Comparison of ENCODE assay signal across 11 cellular contexts in genomic region chr2:144671695-144672094, GRCh38.
DNase-seq lines count a peak whose midpoint lies in the region; ATAC-seq and TF ChIP-seq lines count a peak whose summit lies in the region.
"Had no signal": no experiment of that assay in that cellular context is flagged by ENCODE, and none has a peak within 500 bp of the region (broad histone marks: within the 10 kb centered on the region; RNA-seq: fewer than 3 reads in every experiment).

No MANE protein-coding gene starts in this region.

- no peak for TF ChIP-seq CTCF in Loucy (conservative IDR thresholded peaks at IDR 0.05; ENCODE audit: low read length)
- no peak for TF ChIP-seq CTCF in lower lobe of right lung (IDR thresholded peaks at IDR 0.05)
- no peak for TF ChIP-seq CTCF in smooth muscle cell (IDR thresholded peaks at IDR 0.05; ENCODE audit: borderline replicate concordance, insufficient read depth, poor library complexity, severe bottlenecking)
- TF ChIP-seq CTCF in testis (IDR thresholded peaks at IDR 0.05), result no peak

- H3F3A ChIP-seq in Loucy (ENCODE audit: low read depth), result no peaks in the 10 kb centered on the region
- no peaks in the 10 kb centered on the region for H3F3A ChIP-seq in smooth muscle cell (ENCODE audit: low read depth)

- peak; percentile 22 to 30 for DNase-seq in AML-193 (lab: John Stamatoyannopoulos, UW)
- DNase-seq in amniotic epithelial cell (ENCODE audit: low read depth), result peak; percentile 19
- peak; percentile 48 for DNase-seq in lower lobe of right lung
- DNase-seq in smooth muscle cell (lab: John Stamatoyannopoulos, UW; ENCODE audit: unreplicated experiment), result no peak
- DNase-seq in testis, result no peak
- DNase-seq in activated CD4-positive, alpha-beta T cell treated with anti-CD3 and anti-CD28 coated beads, Interleukin-2, amount 50 U/mL, for 48 hours, result no peak
- DNase-seq in effector memory CD4-positive, alpha-beta T cell, result no peak
- DNase-seq: NCI-H524 treated with DMSO at 0.1 percent for 48 hours; stimulated activated naive CD4-positive, alpha-beta T cell had no signal

- peak; percentile 77 to 87 for ATAC-seq in lower lobe of right lung

- H3K36me3 ChIP-seq in Loucy (ENCODE audit: insufficient read depth, low read length) (no peaks in the 10 kb centered on the region), lower lobe of right lung (no peaks in the 10 kb centered on the region), smooth muscle cell (ENCODE audit: low read depth) (no peaks in the 10 kb centered on the region), testis (ENCODE audit: low read depth, missing control alignments) (no peaks in the 10 kb centered on the region)
- no peaks in the 10 kb centered on the region for H3K36me3 ChIP-seq in effector memory CD4-positive, alpha-beta T cell (ENCODE audit: control insufficient read depth, insufficient read depth, low read length)
- H3K36me3 ChIP-seq: neural progenitor cell had no signal

- no peaks in the 10 kb centered on the region for H3K79me2 ChIP-seq in Loucy (ENCODE audit: insufficient read depth, low read length)
- no peaks in the 10 kb centered on the region for H3K79me2 ChIP-seq in smooth muscle cell (ENCODE audit: low read depth)

- H3K4me2 ChIP-seq in Loucy (ENCODE audit: low read depth, low read length, poor library complexity, severe bottlenecking), result no peak overlapping the region
- H3K4me2 ChIP-seq in smooth muscle cell, result no peak overlapping the region
- H3K4me2 ChIP-seq: neural progenitor cell had no signal

- intact Hi-C loops in lower lobe of right lung (cut with DNase I) (no loop called here), testis (cut with DNase I; ENCODE audit: low total_unique reads) (no loop called here)

- no peaks in the 10 kb centered on the region for H3K9me3 ChIP-seq in Loucy (ENCODE audit: insufficient read depth, low read depth, low read length)
- no peaks in the 10 kb centered on the region for H3K9me3 ChIP-seq in lower lobe of right lung
- no peaks in the 10 kb centered on the region for H3K9me3 ChIP-seq in smooth muscle cell (replicated peaks; ENCODE audit: low read depth)
- H3K9me3 ChIP-seq in testis, result no peaks in the 10 kb centered on the region
- no peaks in the 10 kb centered on the region for H3K9me3 ChIP-seq in effector memory CD4-positive, alpha-beta T cell (ENCODE audit: control insufficient read depth, low read length)

- H4K20me1 ChIP-seq in Loucy (ENCODE audit: insufficient read depth, low read length, poor library complexity, severe bottlenecking), result no peaks in the 10 kb centered on the region
- H4K20me1 ChIP-seq in smooth muscle cell (ENCODE audit: low read depth), result no peaks in the 10 kb centered on the region

- H3K9ac ChIP-seq in Loucy (ENCODE audit: low read depth, low read length, poor library complexity, severe bottlenecking) (no peak overlapping the region), smooth muscle cell (ENCODE audit: low read depth) (no peak overlapping the region)
- H3K9ac ChIP-seq: neural progenitor cell had no signal

- 84% methylated on average over 3 of the region's 3 CpGs for WGBS in smooth muscle cell (ENCODE audit: low lambda C conversion rate)
- WGBS in testis, 2 donors, result 88% methylated on average over 3 of the region's 3 CpGs

- H3K4me1 ChIP-seq in Loucy (ENCODE audit: insufficient read depth, low read length, poor library complexity, severe bottlenecking), result no peaks in the 10 kb centered on the region
- H3K4me1 ChIP-seq in lower lobe of right lung, result no peaks in the 10 kb centered on the region
- H3K4me1 ChIP-seq in smooth muscle cell (ENCODE audit: low read depth), result no peaks in the 10 kb centered on the region
- H3K4me1 ChIP-seq in testis, result no peaks in the 10 kb centered on the region
- no peaks in the 10 kb centered on the region for H3K4me1 ChIP-seq in effector memory CD4-positive, alpha-beta T cell (ENCODE audit: control insufficient read depth, insufficient read depth, low read length, poor library complexity, severe bottlenecking)
- H3K4me1 ChIP-seq: neural progenitor cell had no signal

- TF ChIP-seq POLR2A in testis (IDR thresholded peaks at IDR 0.05), result no peak

- H2AFZ ChIP-seq in Loucy (ENCODE audit: low read length), result peak overlapping the region; percentile 32
- H2AFZ ChIP-seq in smooth muscle cell (ENCODE audit: low read depth), result no peak overlapping the region
- H2AFZ ChIP-seq: neural progenitor cell had no signal

- H3K4me3 ChIP-seq in Loucy (ENCODE audit: low read length, poor library complexity, severe bottlenecking) (no peak overlapping the region), lower lobe of right lung (no peak overlapping the region), smooth muscle cell (no peak overlapping the region), testis (no peak overlapping the region)
- no peak overlapping the region for H3K4me3 ChIP-seq in effector memory CD4-positive, alpha-beta T cell (ENCODE audit: insufficient read depth, low read depth, low read length, poor library complexity, severe bottlenecking)
- H3K4me3 ChIP-seq: neural progenitor cell had no signal

- H3K9me2 ChIP-seq in Loucy (replicated peaks; ENCODE audit: low read depth, low read length), result no peaks in the 10 kb centered on the region

- H3K27me3 ChIP-seq in Loucy (ENCODE audit: insufficient read depth, low read length, poor library complexity, severe bottlenecking) (no peaks in the 10 kb centered on the region), lower lobe of right lung (ENCODE audit: low read depth) (no peaks in the 10 kb centered on the region), smooth muscle cell (ENCODE audit: low read depth) (no peaks in the 10 kb centered on the region), testis (no peaks in the 10 kb centered on the region)
- H3K27me3 ChIP-seq in effector memory CD4-positive, alpha-beta T cell (replicated peaks; ENCODE audit: control insufficient read depth, insufficient read depth, low read length, poor library complexity, severe bottlenecking), result no peaks in the 10 kb centered on the region
- H3K27me3 ChIP-seq: neural progenitor cell had no signal

- peak overlapping the region; percentile 67 for H3K27ac ChIP-seq in lower lobe of right lung
- H3K27ac ChIP-seq in smooth muscle cell (ENCODE audit: low read depth), result no peak overlapping the region
- no peak overlapping the region for H3K27ac ChIP-seq in testis
- no peak overlapping the region for H3K27ac ChIP-seq in effector memory CD4-positive, alpha-beta T cell (ENCODE audit: insufficient read depth, low read length, poor library complexity, severe bottlenecking)
- H3K27ac ChIP-seq: neural progenitor cell had no signal

Comparison
In these comparisons a context has a peak if more than half of its experiments do, and no peak if none do; other contexts are left out.
1. DNase-seq: peak in AML-193 (2 of 2), amniotic epithelial cell (single experiment) and lower lobe of right lung (single experiment); none in smooth muscle cell (single experiment), testis (single experiment), activated CD4-positive, alpha-beta T cell treated with anti-CD3 and anti-CD28 coated beads, Interleukin-2, amount 50 U/mL, for 48 hours (0 of 2) and effector memory CD4-positive, alpha-beta T cell (0 of 3).